ENCODE assay signal across 14 cellular contexts in genomic region chr2:10634495-10634894, GRCh38. TPM values are rescaled to one million over a fixed set of nuclear protein-coding genes. Genes with fewer than 3 reads are reported as not detected.
DNase-seq lines count a peak whose midpoint lies in the region; ATAC-seq and TF ChIP-seq lines count a peak whose summit lies in the region.
"Had no signal": no experiment of that assay in that cellular context is flagged by ENCODE, and none has a peak within 500 bp of the region (broad histone marks: within the 10 kb centered on the region; RNA-seq: fewer than 3 reads in every experiment).

No MANE protein-coding gene starts in this region.

- no peaks in the 10 kb centered on the region for H3K9me3 ChIP-seq in suprapubic skin
- H3K9me3 ChIP-seq: BE2C had no signal

- 82% methylated on average over 5 of the region's 5 CpGs for WGBS in suprapubic skin

- H3K27me3 Mint-ChIP-seq in HFFc6 (ENCODE audit: insufficient read depth) (no peaks in the 10 kb centered on the region; the same call in 1 of the 2 replicates), nephron progenitor cell (ENCODE audit: low read depth, poor library complexity) (peaks cover 2% of the 10 kb centered on the region)
- H3K27me3 Mint-ChIP-seq in activated T-helper 2 cell treated with anti-CD3 and anti-CD28 coated beads, Interferon-gamma antibody, Interleukin-2, Interleukin-4, amounts not matched to agents 10 μg/mL and 5 μg/mL and 100 μg/mL, durations not matched to agents 14 hours and 24 hours and 36 hours (ENCODE audit: low read depth), result no peaks in the 10 kb centered on the region

- H3K27me3 ChIP-seq in suprapubic skin, result no peaks in the 10 kb centered on the region
- H3K27me3 ChIP-seq: BE2C had no signal

- DNase-seq in HFFc6 (no peak), left ventricle myocardium superior (no peak), nephron progenitor cell (no peak), globus pallidus (ENCODE audit: low spot score) (no peak), suprapubic skin (ENCODE audit: low spot score in 2 of 2) (no peak), T1000 (lab: John Stamatoyannopoulos, UW) (no peak)
- no peak for DNase-seq in activated T-helper 2 cell treated with anti-CD3 and anti-CD28 coated beads, Interferon-gamma antibody, Interleukin-2, Interleukin-4, amounts not matched to agents 10 μg/mL and 5 μg/mL and 100 μg/mL, durations not matched to agents 14 hours and 24 hours and 36 hours (ENCODE audit: low spot score)
- DNase-seq: BE2C; CD8-positive, alpha-beta T cell; NCI-H1092; NCI-H2171 treated with DMSO at 0.1 percent for 48 hours; NCI-H82; SIG-M5 had no signal

- no peak for TF ChIP-seq POLR2A in suprapubic skin (IDR thresholded peaks at IDR 0.05)

- TF ChIP-seq EP300 in suprapubic skin (IDR thresholded peaks at IDR 0.05), result no peak

- peaks cover 7% of the 10 kb centered on the region for H3K36me3 Mint-ChIP-seq in HFFc6 (ENCODE audit: low read depth)
- H3K36me3 Mint-ChIP-seq in activated T-helper 2 cell treated with anti-CD3 and anti-CD28 coated beads, Interferon-gamma antibody, Interleukin-2, Interleukin-4, amounts not matched to agents 10 μg/mL and 5 μg/mL and 100 μg/mL, durations not matched to agents 14 hours and 24 hours and 36 hours (ENCODE audit: low read depth), result peaks cover 40% of the 10 kb centered on the region
- peaks cover 39% of the 10 kb centered on the region for H3K36me3 Mint-ChIP-seq in nephron progenitor cell (ENCODE audit: low read depth)

- H3K4me1 ChIP-seq in suprapubic skin, result no peaks in the 10 kb centered on the region
- H3K4me1 ChIP-seq: BE2C had no signal

- no peaks in the 10 kb centered on the region for H3K9me3 Mint-ChIP-seq in HFFc6
- no peaks in the 10 kb centered on the region for H3K9me3 Mint-ChIP-seq in activated T-helper 2 cell treated with anti-CD3 and anti-CD28 coated beads, Interferon-gamma antibody, Interleukin-2, Interleukin-4, amounts not matched to agents 10 μg/mL and 5 μg/mL and 100 μg/mL, durations not matched to agents 14 hours and 24 hours and 36 hours
- no peaks in the 10 kb centered on the region for H3K9me3 Mint-ChIP-seq in nephron progenitor cell
- H3K9me3 Mint-ChIP-seq: CD8-positive, alpha-beta T cell had no signal

- no peak overlapping the region for H3K4me3 Mint-ChIP-seq in HFFc6
- H3K4me3 Mint-ChIP-seq in activated T-helper 2 cell treated with anti-CD3 and anti-CD28 coated beads, Interferon-gamma antibody, Interleukin-2, Interleukin-4, amounts not matched to agents 10 μg/mL and 5 μg/mL and 100 μg/mL, durations not matched to agents 14 hours and 24 hours and 36 hours (ENCODE audit: low read depth), result no peak overlapping the region
- no peak overlapping the region for H3K4me3 Mint-ChIP-seq in nephron progenitor cell
- H3K4me3 Mint-ChIP-seq: CD8-positive, alpha-beta T cell had no signal

- peak overlapping the region; percentile 41 for H3K27ac Mint-ChIP-seq in HFFc6
- peak overlapping the region; percentile 2 for H3K27ac Mint-ChIP-seq in activated T-helper 2 cell treated with anti-CD3 and anti-CD28 coated beads, Interferon-gamma antibody, Interleukin-2, Interleukin-4, amounts not matched to agents 10 μg/mL and 5 μg/mL and 100 μg/mL, durations not matched to agents 14 hours and 24 hours and 36 hours
- peak overlapping the region; percentile 26 for H3K27ac Mint-ChIP-seq in nephron progenitor cell
- H3K27ac Mint-ChIP-seq: CD8-positive, alpha-beta T cell had no signal

- intact Hi-C loops in activated T-helper 2 cell treated with anti-CD3 and anti-CD28 coated beads, Interferon-gamma antibody, Interleukin-2, Interleukin-4, amounts not matched to agents 10 μg/mL and 5 μg/mL and 100 μg/mL, durations not matched to agents 14 hours and 24 hours and 36 hours (cut with micrococcal nuclease), result no loop called here
- intact Hi-C loops in left ventricle myocardium superior (cut with micrococcal nuclease), result no loop called here

- no peak overlapping the region for H3K4me3 ChIP-seq in suprapubic skin

- peaks cover 33% of the 10 kb centered on the region for H3K36me3 ChIP-seq in suprapubic skin

- peak; percentile 83 for ATAC-seq in left ventricle myocardium superior
- ATAC-seq: CD8-positive, alpha-beta T cell had no signal

- no peaks in the 10 kb centered on the region for H3K4me1 Mint-ChIP-seq in HFFc6 (ENCODE audit: low read depth)
- H3K4me1 Mint-ChIP-seq in activated T-helper 2 cell treated with anti-CD3 and anti-CD28 coated beads, Interferon-gamma antibody, Interleukin-2, Interleukin-4, amounts not matched to agents 10 μg/mL and 5 μg/mL and 100 μg/mL, durations not matched to agents 14 hours and 24 hours and 36 hours (ENCODE audit: low read depth), result peaks cover 12% of the 10 kb centered on the region
- H3K4me1 Mint-ChIP-seq in nephron progenitor cell, result peaks cover 10% of the 10 kb centered on the region

- TF ChIP-seq CTCF in HFFc6 (IDR thresholded peaks at IDR 0.05) (no peak), nephron progenitor cell (IDR thresholded peaks at IDR 0.05) (no peak), suprapubic skin (IDR thresholded peaks at IDR 0.05) (no peak)

- H3K27ac ChIP-seq in suprapubic skin, result no peak overlapping the region
- H3K27ac ChIP-seq: KMS-11 had no signal

RNA-seq across cellular contexts. Expression of gene NOL10, which starts 55.3 kb away (rescaled TPM):
- total RNA-seq in HFFc6 (2021; fragmentation: NEBNext Ultra II Directional; extraction: Animal tissue kit (Norgen Biotek cat#: 25700)), result 10 to 100 TPM; 27.5 to 31.1 (median 30.8) TPM
- 36.7 and 37.5 TPM in 2 replicates for total RNA-seq in activated T-helper 2 cell treated with anti-CD3 and anti-CD28 coated beads, Interferon-gamma antibody, Interleukin-2, Interleukin-4, amounts not matched to agents 10 μg/mL and 5 μg/mL and 100 μg/mL, durations not matched to agents 14 hours and 24 hours and 36 hours
- total RNA-seq in left ventricle myocardium superior (19.1 TPM), suprapubic skin (10 to 100 TPM; 19.4 to 24.7 (median 22.9) TPM)
